In the genomic region with DNA sequence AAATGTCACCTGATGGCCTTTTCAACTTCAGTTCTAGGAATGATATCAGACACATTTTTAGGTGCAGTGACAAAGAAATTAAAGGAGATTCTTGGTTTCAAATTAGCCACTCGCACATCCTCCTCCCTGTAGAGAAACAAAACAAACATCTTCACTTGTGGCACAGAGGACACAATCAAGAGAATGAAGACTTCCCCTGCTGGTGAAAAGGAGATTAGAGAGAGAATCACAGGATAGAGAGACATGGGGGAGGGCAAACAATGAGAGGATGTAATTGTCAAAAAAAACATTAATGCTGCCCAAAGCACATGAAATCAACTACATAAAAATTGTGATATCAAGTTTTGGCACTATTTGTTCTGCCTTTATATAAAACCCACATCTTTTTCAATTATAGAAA, we compare ENCODE assay signal across 1 cellular context.
TF ChIP-seq lines count a peak whose summit lies in the region.

No MANE protein-coding gene starts in this region.

TF ChIP-seq in GM12878, 131 proteins besides CTCF, POLR2A, EP300 and RAD21:
- TF ChIP-seq RUNX3 (IDR thresholded peaks at IDR 0.05; ENCODE audit: low read length) (no peak), NFXL1 (IDR thresholded peaks at IDR 0.05; ENCODE audit: borderline replicate concordance) (no peak), RCOR1 (conservative IDR thresholded peaks at IDR 0.05; ENCODE audit: low read depth, low read length) (no peak), CBX3 (IDR thresholded peaks at IDR 0.05; ENCODE audit: borderline replicate concordance, low read depth) (no peak)
TF ChIP-seq in GM12878: peak in this region for 0.
